ENCODE assay signal across 18 cellular contexts in the genomic region with DNA sequence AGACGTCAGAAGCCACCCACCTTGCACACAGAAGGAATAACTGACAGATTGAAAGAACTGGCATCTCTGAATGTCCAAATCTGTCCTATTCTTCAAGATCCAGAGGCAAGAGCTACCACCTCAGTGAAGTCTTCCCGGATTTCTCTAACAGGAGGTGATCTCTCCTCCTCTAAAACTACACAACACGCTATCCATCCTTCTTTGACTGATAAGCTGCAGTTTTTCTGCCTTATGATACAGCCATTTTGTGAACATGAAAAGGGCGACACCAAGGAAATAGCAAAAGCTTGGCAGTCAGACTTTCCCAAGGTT.
"Had no signal": no experiment of that assay in that cellular context is flagged by ENCODE, and none has a peak within 500 bp of the region (broad histone marks: within the 10 kb centered on the region; RNA-seq: fewer than 3 reads in every experiment).

No MANE protein-coding gene starts in this region.

- H3K9me3 ChIP-seq: adrenal gland, esophagus muscularis mucosa, lower lobe of right lung, prostate gland, transverse colon, vagina had no signal

- H3K27me3 ChIP-seq: adrenal gland, esophagus muscularis mucosa, transverse colon, vagina had no signal

- H3K4me3 Mint-ChIP-seq: activated naive CD4-positive, alpha-beta T cell treated with anti-CD3 and anti-CD28 coated beads, Interleukin-2, amount 50 U/mL, for 24 hours; mesothelial cell of epicardium had no signal

- DNase-seq: activated CD4-positive, alpha-beta T cell treated with anti-CD3 and anti-CD28 coated beads, Interleukin-2, amount 50 U/mL, for 4 hours; adrenal gland; caudate nucleus; left colon; lower lobe of right lung; nucleus accumbens; right cardiac atrium; stimulated activated CD4-positive, alpha-beta T cell treated with anti-CD3 and anti-CD28 coated beads, Interleukin-15, amount 100 ng/mL, for 24 hours; stimulated activated CD4-positive, alpha-beta T cell treated with anti-CD3 and anti-CD28 coated beads, Interleukin-4, amount 100 ng/mL, for 1 hour; stimulated activated naive CD4-positive, alpha-beta T cell treated with Interleukin-2 at 50 U/mL for 16 hours; substantia nigra; transverse colon had no signal

- H3K36me3 ChIP-seq: adrenal gland, esophagus muscularis mucosa, lower lobe of right lung, prostate gland, transverse colon, vagina had no signal

- H3K4me3 ChIP-seq: adrenal gland, esophagus muscularis mucosa, lower lobe of right lung, prostate gland, skin epidermis, transverse colon, vagina had no signal

- H3K4me1 ChIP-seq: adrenal gland had no signal

- H3K27me3 Mint-ChIP-seq: activated naive CD4-positive, alpha-beta T cell treated with anti-CD3 and anti-CD28 coated beads, Interleukin-2, amount 50 U/mL, for 24 hours had no signal

- H3K9me3 Mint-ChIP-seq: activated naive CD4-positive, alpha-beta T cell treated with anti-CD3 and anti-CD28 coated beads, Interleukin-2, amount 50 U/mL, for 24 hours; mesothelial cell of epicardium had no signal

- H3K36me3 Mint-ChIP-seq: activated naive CD4-positive, alpha-beta T cell treated with anti-CD3 and anti-CD28 coated beads, Interleukin-2, amount 50 U/mL, for 24 hours; mesothelial cell of epicardium had no signal

- ATAC-seq: left colon had no signal

- H3K27ac Mint-ChIP-seq: activated naive CD4-positive, alpha-beta T cell treated with anti-CD3 and anti-CD28 coated beads, Interleukin-2, amount 50 U/mL, for 24 hours; mesothelial cell of epicardium had no signal

- H3K27ac ChIP-seq: adrenal gland, esophagus muscularis mucosa, lower lobe of right lung, prostate gland, transverse colon, vagina had no signal
